ENCODE assay signal across 1 cellular context in the genomic region with DNA sequence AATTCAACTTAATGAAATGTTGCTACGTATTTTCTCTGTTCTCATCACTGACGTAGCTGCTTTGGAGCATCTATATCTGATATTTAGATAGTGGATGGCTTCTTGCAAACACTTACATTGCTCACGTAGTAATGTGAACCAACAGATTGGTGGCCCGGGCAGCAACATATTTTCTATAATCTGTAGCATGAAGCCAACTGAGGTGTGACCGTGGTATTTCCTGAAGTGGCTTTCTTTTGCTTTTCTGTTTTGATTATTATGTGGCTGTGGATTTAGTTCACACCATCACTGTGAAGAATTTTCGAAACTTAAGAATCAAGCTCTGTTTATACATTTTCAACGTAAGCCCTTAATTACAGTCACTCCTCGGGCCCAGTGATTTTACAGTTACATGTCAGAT.
TF ChIP-seq lines count a peak whose summit lies in the region.

No MANE protein-coding gene starts in this region.

TF ChIP-seq in WTC11, 78 proteins besides CTCF, POLR2A, EP300 and RAD21 (continued from another document):
- TF ChIP-seq CBFB (CRISPR knock-in tag; IDR thresholded peaks at IDR 0.05; ENCODE audit: low read depth) (no peak), USF2 (CRISPR knock-in tag; IDR thresholded peaks at IDR 0.05) (no peak), TEAD4 (CRISPR knock-in tag; IDR thresholded peaks at IDR 0.05) (no peak), CDX4 (CRISPR knock-in tag; IDR thresholded peaks at IDR 0.05; ENCODE audit: borderline replicate concordance) (no peak), FOXK1 (CRISPR knock-in tag; IDR thresholded peaks at IDR 0.05) (no peak), ZNF138 (CRISPR knock-in tag; conservative IDR thresholded peaks at IDR 0.05) (no peak)
- TF ChIP-seq, protein P1, sequence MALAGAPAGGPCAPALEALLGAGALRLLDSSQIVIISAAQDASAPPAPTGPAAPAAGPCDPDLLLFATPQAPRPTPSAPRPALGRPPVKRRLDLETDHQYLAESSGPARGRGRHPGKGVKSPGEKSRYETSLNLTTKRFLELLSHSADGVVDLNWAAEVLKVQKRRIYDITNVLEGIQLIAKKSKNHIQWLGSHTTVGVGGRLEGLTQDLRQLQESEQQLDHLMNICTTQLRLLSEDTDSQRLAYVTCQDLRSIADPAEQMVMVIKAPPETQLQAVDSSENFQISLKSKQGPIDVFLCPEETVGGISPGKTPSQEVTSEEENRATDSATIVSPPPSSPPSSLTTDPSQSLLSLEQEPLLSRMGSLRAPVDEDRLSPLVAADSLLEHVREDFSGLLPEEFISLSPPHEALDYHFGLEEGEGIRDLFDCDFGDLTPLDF (CRISPR knock-in tag; IDR thresholded peaks at IDR 0.05), result no peak
